In the genomic region with DNA sequence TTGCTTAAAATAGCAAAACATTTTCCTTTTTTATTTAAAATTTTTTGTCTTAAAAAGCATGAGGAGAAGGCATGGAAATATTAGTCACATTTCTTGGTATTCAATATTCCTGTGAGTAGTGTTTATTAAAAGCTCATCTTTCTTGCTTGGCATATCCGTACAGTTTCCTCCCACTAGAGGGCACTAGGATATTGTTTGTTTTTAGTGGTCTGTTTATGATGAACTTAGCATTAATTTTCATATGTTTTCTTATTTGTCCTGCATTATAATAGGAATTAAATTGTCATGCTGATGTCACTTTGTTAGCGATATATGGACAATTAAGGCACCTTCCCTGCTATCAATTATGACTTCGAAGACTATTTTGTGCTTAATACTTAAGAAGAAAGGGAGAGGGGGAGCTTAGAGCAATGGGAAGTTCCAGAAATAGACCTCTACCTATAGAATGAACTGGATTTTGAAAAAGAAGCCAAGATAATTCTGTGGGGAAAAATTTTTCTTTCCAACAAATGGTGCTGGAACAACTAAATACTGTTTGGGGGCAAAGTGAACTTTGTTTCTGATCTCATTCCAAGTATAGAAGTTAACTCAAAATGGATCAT, we compare ENCODE assay signal across 8 cellular contexts.
DNase-seq lines count a peak whose midpoint lies in the region; ATAC-seq and TF ChIP-seq lines count a peak whose summit lies in the region.

No MANE protein-coding gene starts in this region.

- H3K9me3 ChIP-seq in adrenal gland (replicated peaks in 1 of 3) (no peaks in the 10 kb centered on the region), hepatocyte (ENCODE audit: low read depth) (no peaks in the 10 kb centered on the region)

- H3K4me1 ChIP-seq in adrenal gland (replicated peaks in 1 of 2) (no peaks in the 10 kb centered on the region), hepatocyte (ENCODE audit: insufficient read depth) (no peaks in the 10 kb centered on the region)

- no peaks in the 10 kb centered on the region for H3K27me3 ChIP-seq in GM06990 (replicated peaks; ENCODE audit: control insufficient read depth, insufficient read depth, low read length)
- no peaks in the 10 kb centered on the region for H3K27me3 ChIP-seq in adrenal gland
- H3K27me3 ChIP-seq in hepatocyte, result no peaks in the 10 kb centered on the region

- H3K27ac ChIP-seq in adrenal gland (no peak overlapping the region), hepatocyte (no peak overlapping the region)

- TF ChIP-seq POLR2A in adrenal gland (IDR thresholded peaks at IDR 0.05), result no peak

- H3K4me3 ChIP-seq in GM06990 (replicated peaks; ENCODE audit: low read depth, low read length) (no peak overlapping the region), adrenal gland (no peak overlapping the region), hepatocyte (no peak overlapping the region)

- no peaks in the 10 kb centered on the region for H3K36me3 ChIP-seq in GM06990 (ENCODE audit: control insufficient read depth, insufficient read depth, low read length)
- no peaks in the 10 kb centered on the region for H3K36me3 ChIP-seq in adrenal gland (replicated peaks in 1 of 2)
- H3K36me3 ChIP-seq in hepatocyte (replicated peaks; ENCODE audit: insufficient read depth, low read depth), result no peaks in the 10 kb centered on the region

- ATAC-seq in GM18519 (IDR thresholded peaks at IDR 0.05; ENCODE audit: low FRiP score, unreplicated experiment), result no peak

- DNase-seq in AG08395 (ENCODE audit: low spot score) (peak; percentile 56), GM06990 (ENCODE audit: extremely low read depth, insufficient read length) (peak; percentile 24), NCI-H1694 (lab: John Stamatoyannopoulos, UW) (peak; percentile 61), adrenal gland (peak in 1 of 7 donors; percentile 10), hepatocyte (ENCODE audit: low spot score) (peak; percentile 57), superior temporal gyrus (ENCODE audit: extremely low spot score) (peak; percentile 85)
- no peak for DNase-seq in stimulated activated CD8-positive, alpha-beta memory T cell treated with anti-CD3 and anti-CD28 coated beads, Interleukin-4, amount 100 ng/mL, for 48 hours

- H4K20me1 ChIP-seq in hepatocyte (ENCODE audit: insufficient read depth, poor library complexity, severe bottlenecking), result no peaks in the 10 kb centered on the region

- no peak overlapping the region for H3K4me2 ChIP-seq in hepatocyte

- H2AFZ ChIP-seq in hepatocyte, result no peak overlapping the region

- 29 to 36% (median 32%) methylated on average over 3 of the region's 3 CpGs for WGBS in adrenal gland, 4 donors
- WGBS in hepatocyte (ENCODE audit: low lambda C conversion rate, missing lambda C conversion rate), result 50% methylated on average over 3 of the region's 3 CpGs

- intact Hi-C loops in adrenal gland (cut with DNase I), result no loop called here

- no peaks in the 10 kb centered on the region for H3K9me2 ChIP-seq in hepatocyte (replicated peaks; ENCODE audit: insufficient read depth)

- TF ChIP-seq CTCF in GM06990 (IDR thresholded peaks at IDR 0.05; ENCODE audit: insufficient read depth, low read length, poor library complexity, severe bottlenecking), result peak; percentile 59
- peak; percentile 49 to 71 (median 63) for TF ChIP-seq CTCF in adrenal gland (IDR thresholded peaks at IDR 0.05)
- TF ChIP-seq CTCF in hepatocyte (IDR thresholded peaks at IDR 0.05; ENCODE audit: poor library complexity), result peak; percentile 80

- H3K79me2 ChIP-seq in hepatocyte, result no peaks in the 10 kb centered on the region
